In the genomic region with DNA sequence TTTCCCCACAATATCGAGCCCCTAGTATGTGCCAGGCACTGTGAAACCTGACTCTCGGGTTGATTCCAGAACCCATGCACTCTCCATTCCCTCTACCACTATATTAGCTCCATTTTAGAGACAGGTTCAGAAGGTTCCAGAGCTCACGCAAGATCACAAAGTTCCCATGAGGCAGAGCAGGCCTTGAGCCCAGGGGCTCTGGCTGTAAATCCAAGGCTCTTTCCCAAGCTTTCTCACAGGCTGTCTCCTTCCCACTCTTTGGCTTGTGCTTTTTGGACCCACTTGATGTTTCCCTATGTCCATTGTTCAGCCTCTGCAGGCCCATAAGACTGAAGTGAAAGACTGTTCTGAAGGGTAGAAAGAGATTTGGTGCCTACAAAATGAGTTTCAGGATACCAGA, we compare ENCODE assay signal across 30 cellular contexts. TPM values are rescaled to one million over a fixed set of nuclear protein-coding genes. Genes with fewer than 3 reads are reported as not detected.
"Had no signal": no experiment of that assay in that cellular context is flagged by ENCODE, and none has a peak within 500 bp of the region (broad histone marks: within the 10 kb centered on the region; RNA-seq: fewer than 3 reads in every experiment).

No MANE protein-coding gene starts in this region.

- DNase-seq: activated CD4-positive, alpha-beta memory T cell treated with anti-CD3 and anti-CD28 coated beads for 36 hours; activated CD4-positive, alpha-beta T cell treated with anti-CD3 and anti-CD28 coated beads for 36 hours; activated CD4-positive, alpha-beta T cell treated with anti-CD3 and anti-CD28 coated beads, Interleukin-2, amount 10 ng/mL, durations not matched to agents 24 days and 14 days; activated CD4-positive, CD25-positive, alpha-beta regulatory T cell; activated CD4-positive, CD25-positive, alpha-beta regulatory T cell treated with anti-CD3 and anti-CD28 coated beads, Interleukin-2, amount 50 U/mL, for 72 hours; activated CD8-positive, alpha-beta memory T cell treated with anti-CD3 and anti-CD28 coated beads, Interleukin-2, amount 10 ng/mL, durations not matched to agents 7 days and 5 days; activated CD8-positive, alpha-beta memory T cell treated with anti-CD3 and anti-CD28 coated beads, Interleukin-2, amount 50 U/mL, for 4 hours; activated CD8-positive, alpha-beta T cell treated with anti-CD3 and anti-CD28 coated beads, Interleukin-2, amount 10 ng/mL, durations not matched to agents 7 days and 5 days; activated effector memory CD4-positive, alpha-beta T cell treated with anti-CD3 and anti-CD28 coated beads, Interleukin-2, amount 50 U/mL, for 16 hours; activated naive CD4-positive, alpha-beta T cell treated with anti-CD3 and anti-CD28 coated beads for 36 hours; activated naive CD8-positive, alpha-beta T cell treated with anti-CD3 and anti-CD28 coated beads for 36 hours; activated naive CD8-positive, alpha-beta T cell treated with anti-CD3 and anti-CD28 coated beads, Interleukin-2, amount 50 U/mL, for 24 hours; activated T-cell treated with anti-CD3 and anti-CD28 coated beads, Interleukin-2, amount 50 U/mL, for 1 hour; activated T-cell treated with anti-CD3 and anti-CD28 coated beads, Interleukin-2, amount 50 U/mL, for 48 hours; adrenal gland; amygdala; dermis blood vessel endothelial cell; effector CD4-positive, alpha-beta T cell; effector memory CD8-positive, alpha-beta T cell; erythroblast; foreskin keratinocyte; gastrocnemius medialis; glutamatergic neuron; T-helper 2 cell had no signal

- ATAC-seq: activated CD4-positive, alpha-beta T cell treated with anti-CD3 and anti-CD28 coated beads for 36 hours; activated CD8-positive, alpha-beta memory T cell treated with anti-CD3 and anti-CD28 coated beads, Interleukin-2, amount 10 ng/mL, durations not matched to agents 7 days and 5 days; activated CD8-positive, alpha-beta T cell treated with anti-CD3 and anti-CD28 coated beads, Interleukin-2, amount 10 ng/mL, durations not matched to agents 7 days and 5 days; activated naive CD8-positive, alpha-beta T cell treated with anti-CD3 and anti-CD28 coated beads, Interleukin-2, amount 50 U/mL, for 24 hours; effector memory CD8-positive, alpha-beta T cell; foreskin keratinocyte; gastrocnemius medialis had no signal

RNA-seq across cellular contexts. Expression of a gene that starts 15.7 kb away (rescaled TPM):
- total RNA-seq: activated CD4-positive, alpha-beta memory T cell treated with anti-CD3 and anti-CD28 coated beads for 36 hours; activated CD4-positive, alpha-beta T cell treated with anti-CD3 and anti-CD28 coated beads for 36 hours; activated CD4-positive, alpha-beta T cell treated with anti-CD3 and anti-CD28 coated beads, Interleukin-2, amount 10 ng/mL, durations not matched to agents 24 days and 14 days; activated CD8-positive, alpha-beta memory T cell treated with anti-CD3 and anti-CD28 coated beads for 36 hours; activated CD8-positive, alpha-beta T cell treated with anti-CD3 and anti-CD28 coated beads, Interleukin-2, amount 10 ng/mL, durations not matched to agents 7 days and 5 days; activated naive CD4-positive, alpha-beta T cell treated with anti-CD3 and anti-CD28 coated beads for 36 hours; activated naive CD8-positive, alpha-beta T cell treated with anti-CD3 and anti-CD28 coated beads for 36 hours; activated T-helper 1 cell treated with anti-CD3 and anti-CD28 coated beads, Interleukin-12 subunit alpha, Interleukin-12 subunit beta, Interleukin-2, Interleukin-4 antibody, amounts not matched to agents 30 ng/mL and 10 ng/mL and 1 ng/mL, durations not matched to agents 14 hours and 24 hours and 36 hours; activated T-helper 2 cell treated with anti-CD3 and anti-CD28 coated beads, Interferon-gamma antibody, Interleukin-2, Interleukin-4, amounts not matched to agents 10 μg/mL and 5 μg/mL and 100 μg/mL, durations not matched to agents 14 hours and 24 hours and 36 hours; adrenal gland; breast epithelium; cardiac muscle cell; dermis blood vessel endothelial cell; foreskin keratinocyte; gastrocnemius medialis; T-helper 1 cell treated with Interleukin-12 subunit alpha and Interleukin-12 subunit beta and Interleukin-4 antibody, amounts not matched to agents 30 ng/mL and 1 ng/mL, for 36 hours had no signal
